In genomic region chr16:53058441-53058840, GRCh38 we compare ENCODE assay signal across 2 cellular contexts.
TF ChIP-seq lines count a peak whose summit lies in the region.

No MANE protein-coding gene starts in this region.

TF ChIP-seq in WTC11, 78 proteins besides CTCF, POLR2A, EP300 and RAD21:
- no peak for TF ChIP-seq GTF2I (CRISPR knock-in tag; conservative IDR thresholded peaks at IDR 0.05)
- no peak for TF ChIP-seq ETV6 (CRISPR knock-in tag; IDR thresholded peaks at IDR 0.05)
- TF ChIP-seq, protein P1, sequence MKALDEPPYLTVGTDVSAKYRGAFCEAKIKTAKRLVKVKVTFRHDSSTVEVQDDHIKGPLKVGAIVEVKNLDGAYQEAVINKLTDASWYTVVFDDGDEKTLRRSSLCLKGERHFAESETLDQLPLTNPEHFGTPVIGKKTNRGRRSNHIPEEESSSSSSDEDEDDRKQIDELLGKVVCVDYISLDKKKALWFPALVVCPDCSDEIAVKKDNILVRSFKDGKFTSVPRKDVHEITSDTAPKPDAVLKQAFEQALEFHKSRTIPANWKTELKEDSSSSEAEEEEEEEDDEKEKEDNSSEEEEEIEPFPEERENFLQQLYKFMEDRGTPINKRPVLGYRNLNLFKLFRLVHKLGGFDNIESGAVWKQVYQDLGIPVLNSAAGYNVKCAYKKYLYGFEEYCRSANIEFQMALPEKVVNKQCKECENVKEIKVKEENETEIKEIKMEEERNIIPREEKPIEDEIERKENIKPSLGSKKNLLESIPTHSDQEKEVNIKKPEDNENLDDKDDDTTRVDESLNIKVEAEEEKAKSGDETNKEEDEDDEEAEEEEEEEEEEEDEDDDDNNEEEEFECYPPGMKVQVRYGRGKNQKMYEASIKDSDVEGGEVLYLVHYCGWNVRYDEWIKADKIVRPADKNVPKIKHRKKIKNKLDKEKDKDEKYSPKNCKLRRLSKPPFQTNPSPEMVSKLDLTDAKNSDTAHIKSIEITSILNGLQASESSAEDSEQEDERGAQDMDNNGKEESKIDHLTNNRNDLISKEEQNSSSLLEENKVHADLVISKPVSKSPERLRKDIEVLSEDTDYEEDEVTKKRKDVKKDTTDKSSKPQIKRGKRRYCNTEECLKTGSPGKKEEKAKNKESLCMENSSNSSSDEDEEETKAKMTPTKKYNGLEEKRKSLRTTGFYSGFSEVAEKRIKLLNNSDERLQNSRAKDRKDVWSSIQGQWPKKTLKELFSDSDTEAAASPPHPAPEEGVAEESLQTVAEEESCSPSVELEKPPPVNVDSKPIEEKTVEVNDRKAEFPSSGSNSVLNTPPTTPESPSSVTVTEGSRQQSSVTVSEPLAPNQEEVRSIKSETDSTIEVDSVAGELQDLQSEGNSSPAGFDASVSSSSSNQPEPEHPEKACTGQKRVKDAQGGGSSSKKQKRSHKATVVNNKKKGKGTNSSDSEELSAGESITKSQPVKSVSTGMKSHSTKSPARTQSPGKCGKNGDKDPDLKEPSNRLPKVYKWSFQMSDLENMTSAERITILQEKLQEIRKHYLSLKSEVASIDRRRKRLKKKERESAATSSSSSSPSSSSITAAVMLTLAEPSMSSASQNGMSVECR (CRISPR knock-in tag; IDR thresholded peaks at IDR 0.05; ENCODE audit: borderline replicate concordance) = no peak
- TF ChIP-seq ESRRA (CRISPR knock-in tag; IDR thresholded peaks at IDR 0.05; ENCODE audit: borderline replicate concordance) = no peak
- no peak for TF ChIP-seq ZNF423 (CRISPR knock-in tag; IDR thresholded peaks at IDR 0.05)
- TF ChIP-seq GABPB1 (CRISPR knock-in tag; IDR thresholded peaks at IDR 0.05) = no peak
- no peak for TF ChIP-seq E2F1 (CRISPR knock-in tag; IDR thresholded peaks at IDR 0.05)

TF ChIP-seq in HepG2, 621 proteins besides CTCF, POLR2A, EP300 and RAD21:
- no peak for TF ChIP-seq ZNF570 (CRISPR knock-in tag; IDR thresholded peaks at IDR 0.05; ENCODE audit: borderline replicate concordance)
- TF ChIP-seq RXRA (CRISPR knock-in tag; IDR thresholded peaks at IDR 0.05) = 0 out of 2 replicates have a peak, but pooled peaks have one; percentile 33
- TF ChIP-seq SOX6 (IDR thresholded peaks at IDR 0.05) = no peak
- TF ChIP-seq SOX6 (CRISPR knock-in tag; IDR thresholded peaks at IDR 0.05) = 0 out of 2 replicates have a peak, but pooled peaks have one; percentile 12
- TF ChIP-seq ZBTB38 (CRISPR knock-in tag; IDR thresholded peaks at IDR 0.05) = 0 out of 2 replicates have a peak, but pooled peaks have one; percentile 26
